Comparison of ENCODE assay signal across 8 cellular contexts in genomic region chr9:112921549-112921948, GRCh38. TPM values are rescaled to one million over a fixed set of nuclear protein-coding genes. Genes with fewer than 3 reads are reported as not detected.
DNase-seq lines count a peak whose midpoint lies in the region; ATAC-seq and TF ChIP-seq lines count a peak whose summit lies in the region.
"Had no signal": no experiment of that assay in that cellular context is flagged by ENCODE, and none has a peak within 500 bp of the region (broad histone marks: within the 10 kb centered on the region; RNA-seq: fewer than 3 reads in every experiment).

No MANE protein-coding gene starts in this region.

- H3K4me1 Mint-ChIP-seq in HFFc6 (ENCODE audit: low read depth): no peaks in the 10 kb centered on the region
- no peaks in the 10 kb centered on the region for H3K4me1 Mint-ChIP-seq in activated T-helper 1 cell treated with anti-CD3 and anti-CD28 coated beads, Interleukin-12 subunit alpha, Interleukin-12 subunit beta, Interleukin-2, Interleukin-4 antibody, amounts not matched to agents 30 ng/mL and 10 ng/mL and 1 ng/mL, durations not matched to agents 14 hours and 24 hours and 36 hours (ENCODE audit: low read depth)

- no peak for TF ChIP-seq EP300 in upper lobe of left lung (IDR thresholded peaks at IDR 0.05)

- no peak overlapping the region for H3K27ac ChIP-seq in RWPE2 (ENCODE audit: poor library complexity, severe bottlenecking)
- H3K27ac ChIP-seq in upper lobe of left lung: no peak overlapping the region
- H3K27ac ChIP-seq: skin epidermis had no signal

- H3K9me3 Mint-ChIP-seq in HFFc6: no peaks in the 10 kb centered on the region
- H3K9me3 Mint-ChIP-seq in activated T-helper 1 cell treated with anti-CD3 and anti-CD28 coated beads, Interleukin-12 subunit alpha, Interleukin-12 subunit beta, Interleukin-2, Interleukin-4 antibody, amounts not matched to agents 30 ng/mL and 10 ng/mL and 1 ng/mL, durations not matched to agents 14 hours and 24 hours and 36 hours: no peaks in the 10 kb centered on the region

- H3K36me3 Mint-ChIP-seq in HFFc6 (ENCODE audit: low read depth): no peaks in the 10 kb centered on the region
- H3K36me3 Mint-ChIP-seq in activated T-helper 1 cell treated with anti-CD3 and anti-CD28 coated beads, Interleukin-12 subunit alpha, Interleukin-12 subunit beta, Interleukin-2, Interleukin-4 antibody, amounts not matched to agents 30 ng/mL and 10 ng/mL and 1 ng/mL, durations not matched to agents 14 hours and 24 hours and 36 hours (ENCODE audit: low read depth): no peaks in the 10 kb centered on the region

- 41 to 47% methylated on average over 3 of the region's 3 CpGs for WGBS in upper lobe of left lung, 2 donors

- DNase-seq in GDM1 (lab: John Stamatoyannopoulos, UW) (peak; percentile 38), HFFc6 (peak; percentile 60), RWPE2 (ENCODE audit: low spot score) (no peak), germinal center (ENCODE audit: low spot score) (peak; percentile 10), upper lobe of left lung (no peak), UCSD-AML1 (lab: John Stamatoyannopoulos, UW; ENCODE audit: unreplicated experiment) (no peak)
- no peak for DNase-seq in activated T-helper 1 cell treated with anti-CD3 and anti-CD28 coated beads, Interleukin-12 subunit alpha, Interleukin-12 subunit beta, Interleukin-2, Interleukin-4 antibody, amounts not matched to agents 30 ng/mL and 10 ng/mL and 1 ng/mL, durations not matched to agents 14 hours and 24 hours and 36 hours (ENCODE audit: low spot score)

- H3K4me3 Mint-ChIP-seq in HFFc6: no peak overlapping the region
- no peak overlapping the region for H3K4me3 Mint-ChIP-seq in activated T-helper 1 cell treated with anti-CD3 and anti-CD28 coated beads, Interleukin-12 subunit alpha, Interleukin-12 subunit beta, Interleukin-2, Interleukin-4 antibody, amounts not matched to agents 30 ng/mL and 10 ng/mL and 1 ng/mL, durations not matched to agents 14 hours and 24 hours and 36 hours

- no peak overlapping the region for H3K27ac Mint-ChIP-seq in HFFc6
- H3K27ac Mint-ChIP-seq in activated T-helper 1 cell treated with anti-CD3 and anti-CD28 coated beads, Interleukin-12 subunit alpha, Interleukin-12 subunit beta, Interleukin-2, Interleukin-4 antibody, amounts not matched to agents 30 ng/mL and 10 ng/mL and 1 ng/mL, durations not matched to agents 14 hours and 24 hours and 36 hours: no peak overlapping the region

- H3K27me3 ChIP-seq in RWPE2 (ENCODE audit: insufficient read depth, poor library complexity, severe bottlenecking) (no peaks in the 10 kb centered on the region), upper lobe of left lung (no peaks in the 10 kb centered on the region)

- no peaks in the 10 kb centered on the region for H3K9me3 ChIP-seq in RWPE2 (ENCODE audit: severe bottlenecking)
- H3K9me3 ChIP-seq in upper lobe of left lung: no peaks in the 10 kb centered on the region

- TF ChIP-seq CTCF in HFFc6 (IDR thresholded peaks at IDR 0.05) (peak; percentile 73), RWPE2 (IDR thresholded peaks at IDR 0.05; ENCODE audit: poor library complexity, severe bottlenecking) (peak; percentile 58), upper lobe of left lung (IDR thresholded peaks at IDR 0.05) (peak in 4 of 6 experiments; percentile 7 to 34 (median 28))

- H3K4me1 ChIP-seq in RWPE2 (ENCODE audit: insufficient read depth, poor library complexity, severe bottlenecking) (no peaks in the 10 kb centered on the region), upper lobe of left lung (no peaks in the 10 kb centered on the region)

- no peak for TF ChIP-seq POLR2A in upper lobe of left lung (IDR thresholded peaks at IDR 0.05)

- H3K27me3 Mint-ChIP-seq in HFFc6 (ENCODE audit: insufficient read depth): peaks cover 18% of the 10 kb centered on the region
- peaks cover 5% of the 10 kb centered on the region for H3K27me3 Mint-ChIP-seq in activated T-helper 1 cell treated with anti-CD3 and anti-CD28 coated beads, Interleukin-12 subunit alpha, Interleukin-12 subunit beta, Interleukin-2, Interleukin-4 antibody, amounts not matched to agents 30 ng/mL and 10 ng/mL and 1 ng/mL, durations not matched to agents 14 hours and 24 hours and 36 hours (ENCODE audit: insufficient read depth)

- ATAC-seq in RWPE2 (ENCODE audit: low read depth) (peak; percentile 62; the same call in 1 of the 3 replicates), upper lobe of left lung (ENCODE audit: low FRiP score in 2 of 2) (peak in 1 of 2 donors; percentile 74)

- intact Hi-C loops in activated T-helper 1 cell treated with anti-CD3 and anti-CD28 coated beads, Interleukin-12 subunit alpha, Interleukin-12 subunit beta, Interleukin-2, Interleukin-4 antibody, amounts not matched to agents 30 ng/mL and 10 ng/mL and 1 ng/mL, durations not matched to agents 14 hours and 24 hours and 36 hours (cut with micrococcal nuclease): no loop called here

- no peak overlapping the region for H3K4me3 ChIP-seq in RWPE2 (ENCODE audit: severe bottlenecking)
- no peak overlapping the region for H3K4me3 ChIP-seq in upper lobe of left lung
- H3K4me3 ChIP-seq: skin epidermis had no signal

- no peaks in the 10 kb centered on the region for H3K36me3 ChIP-seq in RWPE2 (ENCODE audit: low read depth)
- H3K36me3 ChIP-seq in upper lobe of left lung: no peaks in the 10 kb centered on the region

RNA-seq across cellular contexts. Expression of gene SLC46A2, which starts 30.9 kb away (rescaled TPM):
- total RNA-seq in HFFc6 (2021; fragmentation: NEBNext Ultra II Directional; extraction: Animal tissue kit (Norgen Biotek cat#: 25700)): not detected
- total RNA-seq in upper lobe of left lung: 10 to 100 TPM in 5 of 6 donors, 1 to 10 TPM in 1; 9.1 to 23.6 (median 14.8) TPM
- not detected in 2 replicates for total RNA-seq in activated T-helper 1 cell treated with anti-CD3 and anti-CD28 coated beads, Interleukin-12 subunit alpha, Interleukin-12 subunit beta, Interleukin-2, Interleukin-4 antibody, amounts not matched to agents 30 ng/mL and 10 ng/mL and 1 ng/mL, durations not matched to agents 14 hours and 24 hours and 36 hours

Comparison
In these comparisons a context has a peak if more than half of its experiments do, and no peak if none do; other contexts are left out.
1. DNase-seq: peak in GDM1 (single experiment), HFFc6 (single experiment) and germinal center (single experiment); none in RWPE2 (single experiment), upper lobe of left lung (0 of 2), activated T-helper 1 cell treated with anti-CD3 and anti-CD28 coated beads, Interleukin-12 subunit alpha, Interleukin-12 subunit beta, Interleukin-2, Interleukin-4 antibody, amounts not matched to agents 30 ng/mL and 10 ng/mL and 1 ng/mL, durations not matched to agents 14 hours and 24 hours and 36 hours (single experiment) and UCSD-AML1 (single experiment).
2. RNA of gene SLC46A2, which starts 30.9 kb away (total RNA-seq): 9.1 to 23.6 TPM in upper lobe of left lung; not detected in HFFc6 and not detected in activated T-helper 1 cell treated with anti-CD3 and anti-CD28 coated beads, Interleukin-12 subunit alpha, Interleukin-12 subunit beta, Interleukin-2, Interleukin-4 antibody, amounts not matched to agents 30 ng/mL and 10 ng/mL and 1 ng/mL, durations not matched to agents 14 hours and 24 hours and 36 hours; every median in the first group is over 10 times any median in the second.
3. Peak in every context shown above with its lines, with median percentiles within 50 percentile points of each other: CTCF ChIP-seq.